ENCODE assay signal across 26 cellular contexts in the genomic region with DNA sequence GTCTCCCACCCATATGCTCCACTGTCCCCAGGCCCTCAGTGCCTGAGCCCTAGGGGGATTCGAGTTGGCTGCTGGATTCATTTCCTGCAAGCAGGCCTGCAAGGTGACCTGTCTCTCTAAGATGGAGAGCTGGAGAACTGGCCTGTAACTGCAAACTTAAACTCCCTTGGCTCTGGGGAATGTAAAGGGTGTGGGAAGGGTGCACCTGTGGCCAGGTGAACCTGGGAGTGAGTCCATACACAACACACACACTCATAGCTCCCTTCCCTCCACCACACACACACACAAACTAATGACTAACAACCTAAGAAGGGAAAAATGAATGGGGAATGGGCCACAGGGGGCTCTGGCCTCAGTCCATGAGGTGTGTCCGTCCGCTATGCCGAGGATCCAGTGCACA. TPM values are rescaled to one million over a fixed set of nuclear protein-coding genes. Genes with fewer than 3 reads are reported as not detected.
DNase-seq lines count a peak whose midpoint lies in the region; ATAC-seq, FAIRE-seq and TF ChIP-seq lines count a peak whose summit lies in the region.
"Had no signal": no experiment of that assay in that cellular context is flagged by ENCODE, and none has a peak within 500 bp of the region (broad histone marks: within the 10 kb centered on the region; RNA-seq: fewer than 3 reads in every experiment).

No MANE protein-coding gene starts in this region.

- TF ChIP-seq RAD21 in GM12878 (IDR thresholded peaks at IDR 0.05; ENCODE audit: insufficient read depth, low read depth, low read length), result no peak

- CTCF ChIA-PET in Calu3 (lab: Charles Lee) (no interaction called here), PC-3 (lab: Charles Lee) (no interaction called here), GM12878 (lab: Yijun Ruan, JAX) (interaction anchor here (1.5 to 1.8 kb wide), 2 partner anchors 16 to 68 kb away, joined by 3 to 5 read pairs; partner anchors contain the start of gene UBE2L6)

- H3K4me2 ChIP-seq in PC-3 (ENCODE audit: low read length), result no peak overlapping the region
- no peak overlapping the region for H3K4me2 ChIP-seq in GM12878 (ENCODE audit: control insufficient read depth, insufficient read depth)
- H3K4me2 ChIP-seq: BLaER1, KMS-11 had no signal

- H3K4me3 ChIP-seq in PC-3 (ENCODE audit: low read length), result no peak overlapping the region
- no peak overlapping the region for H3K4me3 ChIP-seq in GM12878
- no peak overlapping the region for H3K4me3 ChIP-seq in pancreas
- H3K4me3 ChIP-seq: BLaER1 had no signal

- H3K9me3 ChIP-seq in PC-3 (ENCODE audit: low read length) (no peaks in the 10 kb centered on the region), GM12878 (replicated peaks; ENCODE audit: control insufficient read depth, insufficient read depth, low read length) (no peaks in the 10 kb centered on the region), pancreas (no peaks in the 10 kb centered on the region)
- H3K9me3 ChIP-seq: BLaER1 had no signal

- intact Hi-C loops in Calu3 (cut with micrococcal nuclease; ENCODE audit: unreplicated experiment), result no loop called here
- intact Hi-C loops in PC-3 (cut with micrococcal nuclease), result no loop called here
- intact Hi-C loops in GM12878 (cut with micrococcal nuclease; ENCODE audit: unreplicated experiment), result no loop called here
- intact Hi-C loops in pancreas (cut with DNase I), result no loop called here

- H4K20me1 ChIP-seq in PC-3 (ENCODE audit: low read length) (no peaks in the 10 kb centered on the region), GM12878 (ENCODE audit: control insufficient read depth, insufficient read depth) (no peaks in the 10 kb centered on the region)
- H4K20me1 ChIP-seq: BLaER1 had no signal

- no peak for TF ChIP-seq POLR2A in GM12878 (IDR thresholded peaks at IDR 0.05; ENCODE audit: low read depth, low read length)

- no peak overlapping the region for H3K27ac Mint-ChIP-seq in Calu3 (ENCODE audit: unreplicated experiment)

- FAIRE-seq in GM12878 (lab: Jason Lieb, UNC), result no peak
- FAIRE-seq in pancreas (lab: Jason Lieb, UNC), result no peak
- FAIRE-seq: G401.6, H54, RCC 7860 had no signal

- no peak overlapping the region for H3K9ac ChIP-seq in PC-3 (ENCODE audit: low read length)
- no peak overlapping the region for H3K9ac ChIP-seq in GM12878 (ENCODE audit: control insufficient read depth, insufficient read depth, low read length)
- H3K9ac ChIP-seq: BLaER1, KMS-11 had no signal

- H3K27me3 Mint-ChIP-seq in Calu3 (ENCODE audit: unreplicated experiment), result no peaks in the 10 kb centered on the region
- H3K27me3 Mint-ChIP-seq: CD4-positive, alpha-beta memory T cell had no signal

- H3K36me3 ChIP-seq in PC-3 (ENCODE audit: low read depth, low read length) (no peaks in the 10 kb centered on the region), GM12878 (ENCODE audit: control insufficient read depth in 2 of 2, insufficient read depth in 2 of 2, low read length in 1 of 2) (peaks cover 33 to 42% of the 10 kb centered on the region in 2 experiments), pancreas (peaks cover 0 to 11% (median 0%) of the 10 kb centered on the region in 3 donors)

- no peaks in the 10 kb centered on the region for H3K4me1 Mint-ChIP-seq in Calu3 (ENCODE audit: low read depth, unreplicated experiment)

- DNase-seq in Calu3, result no peak
- DNase-seq in PC-3, result no peak
- DNase-seq in GM12878 (ENCODE audit: low read depth, low spot score), result no peak
- DNase-seq in pancreas, result peak in 4 of 6 donors; percentile 69 to 82 (median 70)
- DNase-seq in HPDE6-E6E7 (ENCODE audit: extremely low spot score), result no peak
- DNase-seq: ACHN; CD4-positive, alpha-beta memory T cell; DMS153; NCI-H1105; NCI-H146; NCI-H2029 treated with DMSO at 0.1 percent for 48 hours; NCI-H226; NCI-H524; NCI-H774; NK-92 treated with Interleukin-12 subunit alpha and Interleukin-12 subunit beta, amount 100 ng/mL, for 24 hours had no signal

- no peak for TF ChIP-seq EP300 in GM12878 (IDR thresholded peaks at IDR 0.05; ENCODE audit: borderline replicate concordance in 1 of 2, control insufficient read depth in 1 of 2, low read depth in 2 of 2, low read length in 2 of 2)

- no peak overlapping the region for H3K27ac ChIP-seq in PC-3 (ENCODE audit: low read length)
- H3K27ac ChIP-seq in GM12878 (ENCODE audit: control insufficient read depth, insufficient read depth), result no peak overlapping the region
- H3K27ac ChIP-seq in pancreas, result peak overlapping the region; percentile 26 to 64 (median 60)
- H3K27ac ChIP-seq: BLaER1, KMS-11 had no signal

- no peak for TF ChIP-seq CTCF in Calu3 (IDR thresholded peaks at IDR 0.05; ENCODE audit: unreplicated experiment)
- no peak for TF ChIP-seq CTCF in PC-3 (conservative IDR thresholded peaks at IDR 0.05; ENCODE audit: low read depth, low read length)
- TF ChIP-seq CTCF in GM12878 (IDR thresholded peaks at IDR 0.05 in 2 of 3, conservative IDR thresholded peaks at IDR 0.05 in 1 of 3; ENCODE audit: control insufficient read depth in 2 of 3, extremely low read depth in 1 of 3, insufficient read depth in 1 of 3, low read depth in 3 of 3, low read length in 3 of 3), result no peak
- TF ChIP-seq CTCF in pancreas (IDR thresholded peaks at IDR 0.05), result no peak

- H3K4me3 Mint-ChIP-seq in Calu3 (ENCODE audit: low read depth, unreplicated experiment), result no peak overlapping the region
- H3K4me3 Mint-ChIP-seq: CD4-positive, alpha-beta memory T cell had no signal

- no peaks in the 10 kb centered on the region for H3K9me3 Mint-ChIP-seq in Calu3 (ENCODE audit: low read depth, unreplicated experiment)
- H3K9me3 Mint-ChIP-seq: CD4-positive, alpha-beta memory T cell had no signal

- SMC1A ChIA-PET in GM12878 (lab: Charles Lee; ENCODE audit: uncharacterized antibody, unreplicated experiment), result no interaction called here

- peaks cover 4% of the 10 kb centered on the region for H3K36me3 Mint-ChIP-seq in Calu3 (ENCODE audit: insufficient read depth, unreplicated experiment)

- WGBS in GM12878 (ENCODE audit: insufficient coverage, insufficient replicate concordance, low lambda C conversion rate, missing lambda C conversion rate), result 100% methylated on average over 4 of the region's 4 CpGs
- 36 to 50% methylated on average over 4 of the region's 4 CpGs for WGBS in pancreas, 2 donors

- no peaks in the 10 kb centered on the region for H3K27me3 ChIP-seq in PC-3 (ENCODE audit: low read length)
- H3K27me3 ChIP-seq in GM12878 (replicated peaks in 1 of 2; ENCODE audit: control insufficient read depth in 2 of 2, insufficient read depth in 2 of 2, low read length in 1 of 2), result no peaks in the 10 kb centered on the region
- H3K27me3 ChIP-seq in pancreas, result no peaks in the 10 kb centered on the region
- H3K27me3 ChIP-seq: BLaER1 had no signal

- POLR2A ChIA-PET in PC-3 (lab: Charles Lee; ENCODE audit: unreplicated experiment), result no interaction called here
- POLR2A ChIA-PET in GM12878 (lab: Charles Lee), result no interaction called here

- ATAC-seq in PC-3, result no peak
- no peak for ATAC-seq in GM12878
- ATAC-seq in pancreas, result peak; percentile 94 to 96 (median 96)
- ATAC-seq in HG02642 (IDR thresholded peaks at IDR 0.05; ENCODE audit: poor library complexity, unreplicated experiment), result no peak
- ATAC-seq in GM19452 (IDR thresholded peaks at IDR 0.05; ENCODE audit: unreplicated experiment), result no peak
- ATAC-seq: Right ventricle myocardium inferior had no signal

- BruUV-seq in Calu3 (replicated peaks; lab: Mats Ljungman, UMichigan) (TSS peak; percentile 76), PC-3 (replicated peaks; lab: Mats Ljungman, UMichigan) (TSS peak; percentile 64), GM12878 (replicated peaks; lab: Mats Ljungman, UMichigan) (TSS peak; percentile 79)

- no peak overlapping the region for H2AFZ ChIP-seq in PC-3 (ENCODE audit: low read length)
- no peak overlapping the region for H2AFZ ChIP-seq in GM12878 (ENCODE audit: control insufficient read depth, low read depth, low read length)

- in situ Hi-C loops in GM12878 (cut with MboI), result no loop called here

- RAD21 ChIA-PET in GM12878 (lab: Charles Lee; ENCODE audit: unreplicated experiment), result no interaction called here

- H3K4me1 ChIP-seq in PC-3 (ENCODE audit: insufficient read depth, low read length) (no peaks in the 10 kb centered on the region), GM12878 (ENCODE audit: control insufficient read depth, insufficient read depth, low read length) (peaks cover 12% of the 10 kb centered on the region), pancreas (peaks cover 0 to 11% (median 11%) of the 10 kb centered on the region in 3 donors)

- H3K9me2 ChIP-seq in PC-3 (replicated peaks; ENCODE audit: low read length), result no peaks in the 10 kb centered on the region

- H3K79me2 ChIP-seq in PC-3 (ENCODE audit: low read length), result no peaks in the 10 kb centered on the region
- H3K79me2 ChIP-seq in GM12878 (ENCODE audit: control insufficient read depth, insufficient read depth, low read length), result no peaks in the 10 kb centered on the region

- no peaks in the 10 kb centered on the region for H3F3A ChIP-seq in PC-3 (ENCODE audit: low read length, unreplicated experiment)

RNA-seq across cellular contexts. Expression of gene SMTNL1, which starts 14.5 kb away (rescaled TPM):
- total RNA-seq in Calu3 (2022) (not detected in 2 replicates), PC-3 (2014; rRNA removed) (not detected in 2 replicates), GM12878 (2014; rRNA removed) (not detected in 2 replicates), GM12878 (2014; rRNA removed; fragmentation: Illumina TruSeq; extraction: Trizol) (not detected in 2 replicates), GM12878 (2021) (not detected in 2 replicates), pancreas (not detected)
- total RNA-seq in GM12878 (2013; cell fraction: nucleolus; rRNA removed), result not detected in 2 replicates
- polyA plus RNA-seq in GM12878 (2011; ENCODE audit: low read depth), result 0.16 TPM
- polyA plus RNA-seq in GM12878 (2011; rRNA removed) (not detected in 2 replicates), GM12878 (2014; fragmentation: Illumina TruSeq; extraction: Trizol) (not detected in 2 replicates), GM12878 (2014; fragmentation: Nextera tagmentation; extraction: Ambion mirVana) (under 1 TPM in 1 of 2 experiments, not detected in 1; 0.06 TPM), GM12878 (2014; rRNA removed) (not detected in 2 replicates), GM12878 (2016; fragmentation: Nextera tagmentation; extraction: Ambion mirVana) (under 1 TPM; 0.10 to 0.17 TPM), pancreas (not detected)
- polyA plus RNA-seq in GM12878 (2011; cell fraction: cytosol; rRNA removed), result not detected in 2 replicates
- not detected in 2 replicates for polyA plus RNA-seq in GM12878 (2011; cell fraction: nucleus; rRNA removed)
- 0.26 and 0.29 TPM in 2 replicates for polyA plus RNA-seq in GM12878 (2012)
- not detected in 2 replicates for polyA minus RNA-seq in GM12878 (2011; rRNA and poly(A)+ RNA removed)
- not detected in 2 replicates for polyA minus RNA-seq in GM12878 (2011; cell fraction: cytosol; rRNA and poly(A)+ RNA removed)
- polyA minus RNA-seq in GM12878 (2011; cell fraction: nucleus; rRNA and poly(A)+ RNA removed), result not detected in 2 replicates
- total RNA-seq: CD4-positive, alpha-beta memory T cell; Daoy; HT-29; Right ventricle myocardium inferior; SK-MEL-5 had no signal

RNA-seq across cellular contexts. Expression of gene UBE2L6, which starts 15.5 kb away (rescaled TPM):
- total RNA-seq in Calu3 (2022), result 80.8 and 170 TPM in 2 replicates
- 16.5 and 17.3 TPM in 2 replicates for total RNA-seq in PC-3 (2014; rRNA removed)
- total RNA-seq in GM12878 (2013; cell fraction: nucleolus; rRNA removed), result 29.9 and 31.2 TPM in 2 replicates
- 143 and 146 TPM in 2 replicates for total RNA-seq in GM12878 (2014; rRNA removed)
- total RNA-seq in GM12878 (2014; rRNA removed; fragmentation: Illumina TruSeq; extraction: Trizol), result 114 and 115 TPM in 2 replicates
- total RNA-seq in GM12878 (2021), result 128 and 142 TPM in 2 replicates
- 107 TPM for polyA plus RNA-seq in GM12878 (2011; ENCODE audit: low read depth)
- polyA plus RNA-seq in GM12878 (2011; rRNA removed), result 142 and 211 TPM in 2 replicates
- polyA plus RNA-seq in GM12878 (2011; cell fraction: cytosol; rRNA removed), result 352 and 471 TPM in 2 replicates
- 157 and 180 TPM in 2 replicates for polyA plus RNA-seq in GM12878 (2011; cell fraction: nucleus; rRNA removed)
- 137 and 151 TPM in 2 replicates for polyA plus RNA-seq in GM12878 (2012)
- polyA plus RNA-seq in GM12878 (2014; fragmentation: Illumina TruSeq; extraction: Trizol), result 166 and 179 TPM in 2 replicates
- polyA plus RNA-seq in GM12878 (2014; fragmentation: Nextera tagmentation; extraction: Ambion mirVana), result 100 to 1,000 TPM; 262 to 295 TPM
- 161 and 177 TPM in 2 replicates for polyA plus RNA-seq in GM12878 (2014; rRNA removed)
- 100 to 1,000 TPM; 156 to 170 TPM for polyA plus RNA-seq in GM12878 (2016; fragmentation: Nextera tagmentation; extraction: Ambion mirVana)
- polyA minus RNA-seq in GM12878 (2011; rRNA and poly(A)+ RNA removed), result 300 and 364 TPM in 2 replicates
- polyA minus RNA-seq in GM12878 (2011; cell fraction: cytosol; rRNA and poly(A)+ RNA removed), result 55.1 and 68.1 TPM in 2 replicates
- 35.7 and 40.4 TPM in 2 replicates for polyA minus RNA-seq in GM12878 (2011; cell fraction: nucleus; rRNA and poly(A)+ RNA removed)
- total RNA-seq in pancreas, result 10 to 100 TPM in 5 of 6 donors, 1 to 10 TPM in 1; 9.6 to 46.4 (median 11.5) TPM
- 10 to 100 TPM; 12.9 to 18.9 TPM for polyA plus RNA-seq in pancreas

RNA-seq across cellular contexts. Expression of gene TIMM10, which starts 21.4 kb away (rescaled TPM):
- total RNA-seq in Calu3 (2022) (68.5 and 73.5 TPM in 2 replicates), PC-3 (2014; rRNA removed) (233 and 313 TPM in 2 replicates), GM12878 (2014; rRNA removed) (178 and 187 TPM in 2 replicates), GM12878 (2014; rRNA removed; fragmentation: Illumina TruSeq; extraction: Trizol) (139 and 148 TPM in 2 replicates), GM12878 (2021) (192 and 195 TPM in 2 replicates), pancreas (10 to 100 TPM; 12.2 to 32.6 (median 21.7) TPM)
- 8.4 and 9.4 TPM in 2 replicates for total RNA-seq in GM12878 (2013; cell fraction: nucleolus; rRNA removed)
- 131 TPM for polyA plus RNA-seq in GM12878 (2011; ENCODE audit: low read depth)
- polyA plus RNA-seq in GM12878 (2011; rRNA removed) (161 and 208 TPM in 2 replicates), GM12878 (2014; fragmentation: Illumina TruSeq; extraction: Trizol) (181 and 204 TPM in 2 replicates), GM12878 (2014; fragmentation: Nextera tagmentation; extraction: Ambion mirVana) (100 to 1,000 TPM; 770 to 898 TPM), GM12878 (2014; rRNA removed) (204 and 247 TPM in 2 replicates), GM12878 (2016; fragmentation: Nextera tagmentation; extraction: Ambion mirVana) (100 to 1,000 TPM; 272 to 362 TPM), pancreas (10 to 100 TPM; 15.7 to 25.8 TPM)
- 261 and 266 TPM in 2 replicates for polyA plus RNA-seq in GM12878 (2011; cell fraction: cytosol; rRNA removed)
- polyA plus RNA-seq in GM12878 (2011; cell fraction: nucleus; rRNA removed), result 98.1 and 123 TPM in 2 replicates
- 97.2 and 107 TPM in 2 replicates for polyA plus RNA-seq in GM12878 (2012)
- polyA minus RNA-seq in GM12878 (2011; rRNA and poly(A)+ RNA removed), result 66.3 and 94.2 TPM in 2 replicates
- 13.0 and 17.4 TPM in 2 replicates for polyA minus RNA-seq in GM12878 (2011; cell fraction: cytosol; rRNA and poly(A)+ RNA removed)
- polyA minus RNA-seq in GM12878 (2011; cell fraction: nucleus; rRNA and poly(A)+ RNA removed), result 16.0 and 28.5 TPM in 2 replicates

RNA-seq across cellular contexts. Expression of gene SLC43A1, which starts 36.4 kb away (rescaled TPM):
- total RNA-seq in Calu3 (2022), result 9.5 and 12.5 TPM in 2 replicates
- 7.4 and 12.4 TPM in 2 replicates for total RNA-seq in PC-3 (2014; rRNA removed)
- total RNA-seq in GM12878 (2013; cell fraction: nucleolus; rRNA removed), result 47.4 and 56.0 TPM in 2 replicates
- total RNA-seq in GM12878 (2014; rRNA removed), result 16.9 and 20.3 TPM in 2 replicates
- 7.4 and 8.1 TPM in 2 replicates for total RNA-seq in GM12878 (2014; rRNA removed; fragmentation: Illumina TruSeq; extraction: Trizol)
- total RNA-seq in GM12878 (2021), result 16.1 and 16.4 TPM in 2 replicates
- 8.0 TPM for polyA plus RNA-seq in GM12878 (2011; ENCODE audit: low read depth)
- 8.4 and 17.8 TPM in 2 replicates for polyA plus RNA-seq in GM12878 (2011; rRNA removed)
- 25.6 and 28.1 TPM in 2 replicates for polyA plus RNA-seq in GM12878 (2011; cell fraction: cytosol; rRNA removed)
- polyA plus RNA-seq in GM12878 (2011; cell fraction: nucleus; rRNA removed), result 48.3 and 51.6 TPM in 2 replicates
- 9.3 and 14.0 TPM in 2 replicates for polyA plus RNA-seq in GM12878 (2012)
- polyA plus RNA-seq in GM12878 (2014; fragmentation: Illumina TruSeq; extraction: Trizol), result 9.8 and 11.9 TPM in 2 replicates
- 1 to 10 TPM; 1.0 to 2.4 TPM for polyA plus RNA-seq in GM12878 (2014; fragmentation: Nextera tagmentation; extraction: Ambion mirVana)
- polyA plus RNA-seq in GM12878 (2014; rRNA removed), result 15.6 TPM in 2 replicates
- 10 to 100 TPM; 12.0 to 13.3 TPM for polyA plus RNA-seq in GM12878 (2016; fragmentation: Nextera tagmentation; extraction: Ambion mirVana)
- 29.8 and 30.0 TPM in 2 replicates for polyA minus RNA-seq in GM12878 (2011; rRNA and poly(A)+ RNA removed)
- polyA minus RNA-seq in GM12878 (2011; cell fraction: cytosol; rRNA and poly(A)+ RNA removed), result 13.1 and 16.8 TPM in 2 replicates
- polyA minus RNA-seq in GM12878 (2011; cell fraction: nucleus; rRNA and poly(A)+ RNA removed), result 16.2 and 27.0 TPM in 2 replicates
- 100 to 1,000 TPM in 4 of 6 donors, 10 to 100 TPM in 2; 78.3 to 280 (median 137) TPM for total RNA-seq in pancreas
- 100 to 1,000 TPM; 100 to 110 TPM for polyA plus RNA-seq in pancreas

RNA-seq across cellular contexts. Expression of gene SERPING1, which starts 45.5 kb away (rescaled TPM):
- total RNA-seq in Calu3 (2022), result 61.8 and 112 TPM in 2 replicates
- not detected in 2 replicates for total RNA-seq in PC-3 (2014; rRNA removed)
- total RNA-seq in GM12878 (2013; cell fraction: nucleolus; rRNA removed), result not detected in 2 replicates
- total RNA-seq in GM12878 (2014; rRNA removed), result not detected in 2 replicates
- total RNA-seq in GM12878 (2014; rRNA removed; fragmentation: Illumina TruSeq; extraction: Trizol), result not detected in 2 replicates
- total RNA-seq in GM12878 (2021), result 1.3 and 1.4 TPM in 2 replicates
- polyA plus RNA-seq in GM12878 (2011; ENCODE audit: low read depth), result not detected
- not detected in 2 replicates for polyA plus RNA-seq in GM12878 (2011; rRNA removed)
- polyA plus RNA-seq in GM12878 (2011; cell fraction: cytosol; rRNA removed), result not detected in 2 replicates
- polyA plus RNA-seq in GM12878 (2011; cell fraction: nucleus; rRNA removed), result not detected in 2 replicates
- polyA plus RNA-seq in GM12878 (2012), result 0.06 TPM in 1 of 2 replicates, not detected in the other
- not detected in 2 replicates for polyA plus RNA-seq in GM12878 (2014; fragmentation: Illumina TruSeq; extraction: Trizol)
- polyA plus RNA-seq in GM12878 (2014; fragmentation: Nextera tagmentation; extraction: Ambion mirVana), result not detected
- not detected in 2 replicates for polyA plus RNA-seq in GM12878 (2014; rRNA removed)
- under 1 TPM in 1 of 2 experiments, not detected in 1; 0.24 TPM for polyA plus RNA-seq in GM12878 (2016; fragmentation: Nextera tagmentation; extraction: Ambion mirVana)
- not detected in 2 replicates for polyA minus RNA-seq in GM12878 (2011; rRNA and poly(A)+ RNA removed)
- not detected in 2 replicates for polyA minus RNA-seq in GM12878 (2011; cell fraction: cytosol; rRNA and poly(A)+ RNA removed)
- polyA minus RNA-seq in GM12878 (2011; cell fraction: nucleus; rRNA and poly(A)+ RNA removed), result not detected in 2 replicates
- 100 to 1,000 TPM; 135 to 399 (median 170) TPM for total RNA-seq in pancreas
- polyA plus RNA-seq in pancreas, result 100 to 1,000 TPM; 292 to 360 TPM
- total RNA-seq: CD4-positive, alpha-beta memory T cell; Daoy; HT-29; SK-MEL-5 had no signal
- polyA plus RNA-seq: CD4-positive, alpha-beta memory T cell had no signal

Comparison
In these comparisons a context has a peak if more than half of its experiments do, and no peak if none do; other contexts are left out.
1. DNase-seq: peak in pancreas (4 of 6); none in Calu3 (single experiment), PC-3 (single experiment), GM12878 (single experiment) and HPDE6-E6E7 (single experiment).
2. ATAC-seq: peak in pancreas (4 of 4); none in PC-3 (single experiment), GM12878 (single experiment), HG02642 (single experiment) and GM19452 (single experiment).
3. H3K27ac ChIP-seq: peak in pancreas (4 of 4); none in PC-3 (single experiment) and GM12878 (single experiment).